Comparison of ENCODE assay signal across 20 cellular contexts in genomic region chrX:74178536-74178935, GRCh38.
DNase-seq lines count a peak whose midpoint lies in the region; ATAC-seq, FAIRE-seq and TF ChIP-seq lines count a peak whose summit lies in the region.
"Had no signal": no experiment of that assay in that cellular context is flagged by ENCODE, and none has a peak within 500 bp of the region (broad histone marks: within the 10 kb centered on the region; RNA-seq: fewer than 3 reads in every experiment).

No MANE protein-coding gene starts in this region.

- H3K4me2 ChIP-seq in fibroblast of lung (ENCODE audit: extremely low read depth, insufficient read depth, low read length) = peak overlapping the region; percentile 44

- H3K27ac Mint-ChIP-seq in nephron = peak overlapping the region; percentile 1 to 80 (median 28)
- H3K27ac Mint-ChIP-seq: activated T-helper 2 cell treated with anti-CD3 and anti-CD28 coated beads, Interferon-gamma antibody, Interleukin-2, Interleukin-4, amounts not matched to agents 10 μg/mL and 5 μg/mL and 100 μg/mL, durations not matched to agents 14 hours and 24 hours and 36 hours; CD4-positive, alpha-beta T cell; naive thymus-derived CD4-positive, alpha-beta T cell had no signal

- H3K4me3 ChIP-seq in HEK293 (ENCODE audit: low read depth, low read length) (no peak overlapping the region), fibroblast of lung (replicated peaks in 1 of 4; ENCODE audit: control extremely low read depth in 1 of 4, insufficient read depth in 1 of 4, low read depth in 3 of 4, low read length in 4 of 4) (no peak overlapping the region)
- H3K4me3 ChIP-seq: lower lobe of right lung, SJSA1 had no signal

- no peaks in the 10 kb centered on the region for H4K20me1 ChIP-seq in fibroblast of lung (ENCODE audit: control insufficient read depth, extremely low read depth, insufficient read depth, low read length)

- H3K36me3 ChIP-seq in HEK293 (ENCODE audit: control insufficient read depth in 2 of 2, insufficient read depth in 1 of 2, low read length in 2 of 2) (no peaks in the 10 kb centered on the region), fibroblast of lung (ENCODE audit: control insufficient read depth, insufficient read depth, low read length) (no peaks in the 10 kb centered on the region)
- H3K36me3 ChIP-seq: lower lobe of right lung, SJSA1 had no signal

- peaks cover 18% of the 10 kb centered on the region for H3K4me1 Mint-ChIP-seq in nephron
- H3K4me1 Mint-ChIP-seq: naive thymus-derived CD4-positive, alpha-beta T cell had no signal

- POLR2A ChIA-PET in HEK293 (lab: Yijun Ruan, JAX) = no interaction called here

- H3K9me3 ChIP-seq in HEK293 (ENCODE audit: control insufficient read depth, insufficient read depth, low read depth, low read length) = no peaks in the 10 kb centered on the region; the same call in 1 of the 2 replicates
- H3K9me3 ChIP-seq in fibroblast of lung (ENCODE audit: control insufficient read depth, insufficient read depth, low read depth, low read length) = no peaks in the 10 kb centered on the region
- H3K9me3 ChIP-seq: SJSA1 had no signal

- CTCF ChIA-PET in HEK293 (lab: Yijun Ruan, JAX) = interaction anchor here (1.3 kb wide), 1 partner anchor 44 kb away, joined by 6 read pairs; no protein-coding TSS in a partner anchor

- H3K4me1 ChIP-seq in HEK293 (ENCODE audit: control insufficient read depth, insufficient read depth, low read length) (peaks cover 6% of the 10 kb centered on the region; the same call in 1 of the 2 replicates), fibroblast of lung (ENCODE audit: control insufficient read depth, extremely low read depth, insufficient read depth, low read length) (no peaks in the 10 kb centered on the region)
- H3K4me1 ChIP-seq: lower lobe of right lung had no signal

- peaks cover 19% of the 10 kb centered on the region for H3K9me3 Mint-ChIP-seq in nephron
- H3K9me3 Mint-ChIP-seq: CD4-positive, alpha-beta T cell had no signal

- TF ChIP-seq POLR2A in GM12891 (IDR thresholded peaks at IDR 0.05; ENCODE audit: low read depth, low read length) = no peak

- H3K27ac ChIP-seq in 22Rv1 = peak overlapping the region; percentile 60
- peak overlapping the region; percentile 60 for H3K27ac ChIP-seq in HEK293 (ENCODE audit: extremely low read depth, low read depth, low read length)
- H3K27ac ChIP-seq in fibroblast of lung (ENCODE audit: insufficient read depth, low read length) = no peak overlapping the region
- H3K27ac ChIP-seq: lower lobe of right lung, SJSA1 had no signal

- no peak for FAIRE-seq in GM12891 (lab: Jason Lieb, UNC)
- FAIRE-seq: urothelium cell line had no signal

- no peak for ATAC-seq in GM19328 (IDR thresholded peaks at IDR 0.05; ENCODE audit: unreplicated experiment)
- ATAC-seq: lower lobe of right lung; naive thymus-derived CD4-positive, alpha-beta T cell had no signal

- H3K36me3 Mint-ChIP-seq in nephron (ENCODE audit: low read depth) = peaks cover 22% of the 10 kb centered on the region

- peak overlapping the region in 2 of 3 experiments; percentile 36 to 47 for H3K4me3 Mint-ChIP-seq in nephron
- H3K4me3 Mint-ChIP-seq: CD4-positive, alpha-beta T cell; naive thymus-derived CD4-positive, alpha-beta T cell had no signal

- H2AFZ ChIP-seq in fibroblast of lung (ENCODE audit: low read length) = no peak overlapping the region

- no peaks in the 10 kb centered on the region for H3K79me2 ChIP-seq in fibroblast of lung (ENCODE audit: control insufficient read depth, insufficient read depth, low read length)

- no peak overlapping the region for H3K9ac ChIP-seq in fibroblast of lung (ENCODE audit: insufficient read depth, low read length)

- DNase-seq in fibroblast of lung (ENCODE audit: low read depth in 2 of 2) (no peak), NCI-H510A (lab: John Stamatoyannopoulos, UW) (no peak), GM12891 (ENCODE audit: insufficient read length, low spot score) (no peak)
- DNase-seq in activated CD8-positive, alpha-beta memory T cell treated with anti-CD3 and anti-CD28 coated beads, Interleukin-2, amount 50 U/mL, for 4 hours = no peak
- DNase-seq: amniotic stem cell; CD4-positive, alpha-beta T cell; KG1; lower lobe of right lung; naive thymus-derived CD4-positive, alpha-beta T cell; NCI-H1092 treated with DMSO at 0.1 percent for 48 hours; NCI-H524 treated with DMSO at 0.1 percent for 48 hours; OCI-M1; stimulated activated naive CD4-positive, alpha-beta T cell treated with Interleukin-2 at 50 U/mL for 16 hours had no signal

- TF ChIP-seq CTCF in 22Rv1 (IDR thresholded peaks at IDR 0.05) (no peak), HEK293 (tag by site-specific recombination; IDR thresholded peaks at IDR 0.05) (no peak), fibroblast of lung (conservative IDR thresholded peaks at IDR 0.05 in 1 of 2, IDR thresholded peaks at IDR 0.05 in 1 of 2; ENCODE audit: low read depth in 1 of 2, low read length in 2 of 2) (no peak), nephron (IDR thresholded peaks at IDR 0.05; ENCODE audit: unreplicated experiment in 3 of 3) (no peak)

- H3K27me3 ChIP-seq in fibroblast of lung (ENCODE audit: control insufficient read depth, insufficient read depth, low read length) = no peaks in the 10 kb centered on the region
- H3K27me3 ChIP-seq: SJSA1 had no signal

- H3K27me3 Mint-ChIP-seq in nephron (ENCODE audit: low read depth) = no peaks in the 10 kb centered on the region
- H3K27me3 Mint-ChIP-seq: CD4-positive, alpha-beta T cell; naive thymus-derived CD4-positive, alpha-beta T cell had no signal

TF ChIP-seq in HEK293, 187 proteins besides CTCF, POLR2A, EP300 and RAD21 (continues in another document):
- TF ChIP-seq ZNF624 (tag by site-specific recombination; IDR thresholded peaks at IDR 0.05) (no peak), ZBTB1 (tag by site-specific recombination; IDR thresholded peaks at IDR 0.05) (no peak), ZSCAN23 (tag by site-specific recombination; IDR thresholded peaks at IDR 0.05) (no peak), ZNF350 (tag by site-specific recombination; IDR thresholded peaks at IDR 0.05) (no peak), GLIS1 (tag by site-specific recombination; IDR thresholded peaks at IDR 0.05) (no peak), ZBTB6 (tag by site-specific recombination; IDR thresholded peaks at IDR 0.05) (no peak), ZBTB8A (tag by site-specific recombination; IDR thresholded peaks at IDR 0.05) (0 out of 2 replicates have a peak, but pooled peaks have one; percentile 12), SP7 (tag by site-specific recombination; IDR thresholded peaks at IDR 0.05) (no peak), ZSCAN18 (tag by site-specific recombination; IDR thresholded peaks at IDR 0.05) (no peak)

TF ChIP-seq in GM12891, 5 proteins besides CTCF, POLR2A, EP300 and RAD21:
- no peak for TF ChIP-seq SPI1 (IDR thresholded peaks at IDR 0.05; ENCODE audit: low read depth, low read length)
- TF ChIP-seq TAF1 (IDR thresholded peaks at IDR 0.05; ENCODE audit: low read depth, low read length) = no peak
- TF ChIP-seq PAX5 (IDR thresholded peaks at IDR 0.05; ENCODE audit: insufficient read depth, low read length, severe bottlenecking) = no peak
- no peak for TF ChIP-seq POU2F2 (IDR thresholded peaks at IDR 0.05; ENCODE audit: low read depth, low read length)
